In genomic region chr7:32347244-32347828, GRCh38 we compare ENCODE assay signal across 8 cellular contexts.
DNase-seq lines count a peak whose midpoint lies in the region; ATAC-seq and TF ChIP-seq lines count a peak whose summit lies in the region.

No MANE protein-coding gene starts in this region.

- TF ChIP-seq CTCF in right lobe of liver (IDR thresholded peaks at IDR 0.05): peak; percentile 43 to 54 (median 50)

- DNase-seq in activated CD4-positive, alpha-beta T cell treated with anti-CD3 and anti-CD28 coated beads for 48 hours: peak; percentile 55
- no peak for DNase-seq in activated CD4-positive, alpha-beta T cell treated with anti-CD3 and anti-CD28 coated beads for 1 hour
- DNase-seq in activated CD4-positive, alpha-beta T cell treated with anti-CD3 and anti-CD28 coated beads, Interleukin-2, amount 50 U/mL, for 48 hours: peak; percentile 41 to 52
- DNase-seq in right lobe of liver: no peak
- no peak for DNase-seq in NCI-H1436 treated with DMSO at 0.1 percent for 48 hours (lab: John Stamatoyannopoulos, UW)
- DNase-seq in KG1 (lab: John Stamatoyannopoulos, UW): no peak

- intact Hi-C loops in right lobe of liver (cut with DNase I): no loop called here

- 76% methylated on average over 2 of the region's 2 CpGs for WGBS in right lobe of liver (ENCODE audit: insufficient coverage, low coverage, low lambda C conversion rate, missing lambda C conversion rate)

- H3K27ac ChIP-seq in right lobe of liver: no peak overlapping the region

- H3K27me3 ChIP-seq in right lobe of liver: no peaks in the 10 kb centered on the region

- ATAC-seq in HG03520 (IDR thresholded peaks at IDR 0.05; ENCODE audit: unreplicated experiment) (peak; percentile 63), right lobe of liver (peak in 2 of 4 donors; percentile 29 to 38), HG03469 (IDR thresholded peaks at IDR 0.05; ENCODE audit: unreplicated experiment) (no peak)

- TF ChIP-seq POLR2A in right lobe of liver (IDR thresholded peaks at IDR 0.05): no peak

- no peaks in the 10 kb centered on the region for H3K36me3 ChIP-seq in right lobe of liver

- no peak overlapping the region for H3K4me3 ChIP-seq in right lobe of liver

- H3K4me1 ChIP-seq in right lobe of liver: no peaks in the 10 kb centered on the region

- no peaks in the 10 kb centered on the region for H3K9me3 ChIP-seq in right lobe of liver

Comparison
In these comparisons a context has a peak if more than half of its experiments do, and no peak if none do; other contexts are left out.
1. DNase-seq: peak in activated CD4-positive, alpha-beta T cell treated with anti-CD3 and anti-CD28 coated beads for 48 hours (single experiment) and activated CD4-positive, alpha-beta T cell treated with anti-CD3 and anti-CD28 coated beads, Interleukin-2, amount 50 U/mL, for 48 hours (2 of 2); none in activated CD4-positive, alpha-beta T cell treated with anti-CD3 and anti-CD28 coated beads for 1 hour (single experiment), right lobe of liver (0 of 3), NCI-H1436 treated with DMSO at 0.1 percent for 48 hours (single experiment) and KG1 (single experiment).